ENCODE assay signal across 17 cellular contexts in the genomic region with DNA sequence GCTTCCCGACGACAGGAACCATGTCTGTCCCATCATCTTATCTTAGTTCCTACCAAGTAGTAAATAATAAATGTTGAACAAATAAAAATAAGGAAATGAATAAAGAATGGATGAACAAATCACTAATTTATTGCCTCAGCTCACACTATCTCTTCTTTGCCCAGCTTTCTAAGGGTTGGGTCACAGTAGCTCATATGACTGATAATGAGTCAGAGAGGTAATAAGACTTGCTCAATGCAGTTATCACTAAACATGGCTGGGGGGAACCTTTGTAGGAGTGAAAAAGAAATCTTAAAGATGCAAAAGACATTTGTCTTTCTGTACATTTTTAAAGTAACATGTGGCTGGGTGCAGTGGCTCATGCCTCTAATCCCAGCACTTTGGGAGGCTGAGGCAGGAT.
DNase-seq lines count a peak whose midpoint lies in the region; ATAC-seq, FAIRE-seq and TF ChIP-seq lines count a peak whose summit lies in the region.
"Had no signal": no experiment of that assay in that cellular context is flagged by ENCODE, and none has a peak within 500 bp of the region (broad histone marks: within the 10 kb centered on the region; RNA-seq: fewer than 3 reads in every experiment).

No MANE protein-coding gene starts in this region.

- H3K36me3 Mint-ChIP-seq in astrocyte (ENCODE audit: low read depth, unreplicated experiment) (peaks cover 2% of the 10 kb centered on the region), glutamatergic neuron (ENCODE audit: unreplicated experiment) (no peaks in the 10 kb centered on the region), T-helper 17 cell (ENCODE audit: low read depth) (no peaks in the 10 kb centered on the region)

- H3K27ac Mint-ChIP-seq in astrocyte (ENCODE audit: unreplicated experiment) (no peak overlapping the region), glutamatergic neuron (ENCODE audit: unreplicated experiment) (peak overlapping the region; percentile 56), T-helper 17 cell (no peak overlapping the region)
- H3K27ac Mint-ChIP-seq: dendritic cell treated with granulocyte-macrophage colony-stimulating factor and Interleukin-4, amounts not matched to agents 40 ng/mL and 50 ng/mL, for 4 days had no signal

- peak overlapping the region; percentile 6 for H3K9ac ChIP-seq in astrocyte (ENCODE audit: low read length)

- H3K4me1 ChIP-seq in astrocyte (ENCODE audit: insufficient read depth, low read length) (peaks cover 11% of the 10 kb centered on the region), body of pancreas (no peaks in the 10 kb centered on the region)
- H3K4me1 ChIP-seq: left lung had no signal

- peak; percentile 50 for DNase-seq in AG10803 (ENCODE audit: low read depth)
- DNase-seq in HTR-8/SVneo (ENCODE audit: insufficient read length, low spot score): peak; percentile 29
- DNase-seq in astrocyte (ENCODE audit: low read depth): peak; percentile 72
- no peak for DNase-seq in glutamatergic neuron
- DNase-seq in body of pancreas: no peak
- DNase-seq in UCSD-AML1 (lab: John Stamatoyannopoulos, UW; ENCODE audit: unreplicated experiment): no peak
- DNase-seq in T-helper 17 cell: no peak
- DNase-seq: KG1; left lung; NCI-H187 treated with DMSO at 0.1 percent for 48 hours; NK-92 treated with Interleukin-12 subunit alpha and Interleukin-12 subunit beta, amount 100 ng/mL, for 24 hours; right cardiac atrium; stimulated activated naive CD8-positive, alpha-beta T cell treated with anti-CD3 and anti-CD28 coated beads, Interleukin-15, Interleukin-2, amounts not matched to agents 100 U/mL and 50 U/mL, for 24 hours had no signal

- TF ChIP-seq POLR2A in body of pancreas (IDR thresholded peaks at IDR 0.05): no peak

- ATAC-seq in body of pancreas: no peak
- no peak for ATAC-seq in GM19351 (IDR thresholded peaks at IDR 0.05; ENCODE audit: unreplicated experiment)
- no peak for ATAC-seq in T-helper 17 cell
- ATAC-seq: left lung; right cardiac atrium; stimulated activated naive CD8-positive, alpha-beta T cell treated with anti-CD3 and anti-CD28 coated beads, Interleukin-15, Interleukin-2, amounts not matched to agents 100 U/mL and 50 U/mL, for 24 hours had no signal

- FAIRE-seq in HTR-8/SVneo (lab: Jason Lieb, UNC) (no peak), astrocyte (lab: Jason Lieb, UNC) (peak; percentile 41)
- FAIRE-seq: G401.6 had no signal

- WGBS in body of pancreas, 2 donors: 65 to 80% methylated on average over 2 of the region's 2 CpGs

- H3K27me3 Mint-ChIP-seq in astrocyte (ENCODE audit: low read depth, unreplicated experiment): no peaks in the 10 kb centered on the region
- H3K27me3 Mint-ChIP-seq in glutamatergic neuron (ENCODE audit: unreplicated experiment): peaks cover 5% of the 10 kb centered on the region
- peaks cover 30% of the 10 kb centered on the region for H3K27me3 Mint-ChIP-seq in T-helper 17 cell

- H4K20me1 ChIP-seq in astrocyte (ENCODE audit: insufficient read depth, low read length): peaks cover 34% of the 10 kb centered on the region

- TF ChIP-seq CTCF in AG10803 (conservative IDR thresholded peaks at IDR 0.05; ENCODE audit: low read length) (no peak), astrocyte (IDR thresholded peaks at IDR 0.05; ENCODE audit: insufficient read depth, low read depth, low read length) (no peak), glutamatergic neuron (IDR thresholded peaks at IDR 0.05; ENCODE audit: partially characterized antibody, unreplicated experiment) (no peak), body of pancreas (IDR thresholded peaks at IDR 0.05) (no peak)

- H3K4me2 ChIP-seq in astrocyte (ENCODE audit: low read length): peak overlapping the region; percentile 9

- intact Hi-C loops in body of pancreas (cut with DNase I): no loop called here

- no peaks in the 10 kb centered on the region for H3K9me3 Mint-ChIP-seq in astrocyte (ENCODE audit: unreplicated experiment)
- H3K9me3 Mint-ChIP-seq in glutamatergic neuron (ENCODE audit: unreplicated experiment): peaks cover 9% of the 10 kb centered on the region
- H3K9me3 Mint-ChIP-seq: dendritic cell treated with granulocyte-macrophage colony-stimulating factor and Interleukin-4, amounts not matched to agents 40 ng/mL and 50 ng/mL, for 4 days; nephron had no signal

- peaks cover 20% of the 10 kb centered on the region for H3K4me1 Mint-ChIP-seq in astrocyte (ENCODE audit: low read depth, unreplicated experiment)
- peaks cover 33% of the 10 kb centered on the region for H3K4me1 Mint-ChIP-seq in glutamatergic neuron (ENCODE audit: low read depth, unreplicated experiment)
- H3K4me1 Mint-ChIP-seq in T-helper 17 cell: peaks cover 4% of the 10 kb centered on the region

- H3K27me3 ChIP-seq in astrocyte (ENCODE audit: insufficient read depth, low read length): no peaks in the 10 kb centered on the region
- H3K27me3 ChIP-seq in body of pancreas: no peaks in the 10 kb centered on the region
- H3K27me3 ChIP-seq: left lung had no signal

- H2AFZ ChIP-seq in astrocyte (ENCODE audit: low read depth, low read length): no peak overlapping the region

- H3K27ac ChIP-seq in astrocyte (ENCODE audit: low read depth, low read length) (peak overlapping the region; percentile 3), body of pancreas (no peak overlapping the region)
- H3K27ac ChIP-seq: left lung had no signal

- H3K36me3 ChIP-seq in astrocyte (ENCODE audit: insufficient read depth, low read length) (no peaks in the 10 kb centered on the region), body of pancreas (replicated peaks in 1 of 2; ENCODE audit: insufficient read depth in 1 of 2, low read depth in 2 of 2) (no peaks in the 10 kb centered on the region)
- H3K36me3 ChIP-seq: left lung had no signal

- no peak overlapping the region for H3K4me3 Mint-ChIP-seq in astrocyte (ENCODE audit: unreplicated experiment)
- peak overlapping the region; percentile 11 for H3K4me3 Mint-ChIP-seq in glutamatergic neuron (ENCODE audit: unreplicated experiment)
- no peak overlapping the region for H3K4me3 Mint-ChIP-seq in T-helper 17 cell
- H3K4me3 Mint-ChIP-seq: dendritic cell treated with granulocyte-macrophage colony-stimulating factor and Interleukin-4, amounts not matched to agents 40 ng/mL and 50 ng/mL, for 4 days; nephron had no signal

- peaks cover 23% of the 10 kb centered on the region for H3K79me2 ChIP-seq in astrocyte (ENCODE audit: insufficient read depth, low read length)

- H3K4me3 ChIP-seq in AG10803 (ENCODE audit: low read length) (no peak overlapping the region), astrocyte (ENCODE audit: insufficient read depth, low read depth, low read length) (no peak overlapping the region), body of pancreas (no peak overlapping the region)
- H3K4me3 ChIP-seq: left lung had no signal

- H3K9me3 ChIP-seq in astrocyte (ENCODE audit: insufficient read depth, low read depth, low read length) (no peaks in the 10 kb centered on the region), body of pancreas (no peaks in the 10 kb centered on the region), T-helper 17 cell (ENCODE audit: control insufficient read depth, low read length, poor library complexity, severe bottlenecking) (no peaks in the 10 kb centered on the region)
- H3K9me3 ChIP-seq: left lung had no signal

Comparison
In these comparisons a context has a peak if more than half of its experiments do, and no peak if none do; other contexts are left out.
1. DNase-seq: peak in AG10803 (single experiment), HTR-8/SVneo (single experiment) and astrocyte (single experiment); none in glutamatergic neuron (single experiment), body of pancreas (0 of 4), UCSD-AML1 (single experiment) and T-helper 17 cell (0 of 3).